10 cellular contexts compared by ENCODE assay signal in the genomic region with DNA sequence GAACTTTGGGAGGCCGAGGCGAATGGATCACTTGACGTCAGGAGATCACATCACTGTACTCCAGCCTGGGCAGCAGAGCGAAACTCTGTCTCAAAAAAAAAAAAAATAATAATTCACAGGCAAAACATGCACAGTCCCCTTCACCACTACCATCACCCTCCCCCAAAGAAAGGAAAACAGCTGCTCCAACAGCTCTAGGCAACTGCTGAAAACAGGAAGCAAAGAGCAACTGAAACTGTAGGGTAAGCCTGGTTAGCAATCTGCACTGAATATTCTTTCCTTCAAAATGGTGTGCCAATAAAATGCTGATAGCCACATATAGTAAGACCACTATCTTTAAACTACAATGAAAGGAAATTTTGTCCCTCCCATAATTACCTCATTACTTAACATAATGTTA. TPM values are rescaled to one million over a fixed set of nuclear protein-coding genes. Genes with fewer than 3 reads are reported as not detected.
DNase-seq lines count a peak whose midpoint lies in the region; ATAC-seq, FAIRE-seq and TF ChIP-seq lines count a peak whose summit lies in the region.
"Had no signal": no experiment of that assay in that cellular context is flagged by ENCODE, and none has a peak within 500 bp of the region (broad histone marks: within the 10 kb centered on the region; RNA-seq: fewer than 3 reads in every experiment).

No MANE protein-coding gene starts in this region.

- H3K4me2 ChIP-seq in OCI-LY1 (ENCODE audit: low read length) = peak overlapping the region; percentile 59

- no peaks in the 10 kb centered on the region for H3K27me3 Mint-ChIP-seq in endodermal cell (ENCODE audit: insufficient read depth)

- H3K9me3 ChIP-seq in OCI-LY1 (ENCODE audit: low read length) (no peaks in the 10 kb centered on the region), esophagus squamous epithelium (no peaks in the 10 kb centered on the region), endodermal cell (ENCODE audit: control insufficient read depth, low read length) (no peaks in the 10 kb centered on the region)
- H3K9me3 ChIP-seq: prostate gland had no signal

- peak overlapping the region; percentile 46; the same call in 1 of the 2 replicates for H3K9ac ChIP-seq in OCI-LY1 (ENCODE audit: low read length)
- H3K9ac ChIP-seq in endodermal cell (ENCODE audit: extremely low read depth, low read length, poor library complexity, severe bottlenecking) = no peak overlapping the region

- H3K27me3 ChIP-seq in OCI-LY1 (ENCODE audit: insufficient read depth, low read length) (no peaks in the 10 kb centered on the region), esophagus squamous epithelium (no peaks in the 10 kb centered on the region), endodermal cell (ENCODE audit: control insufficient read depth, insufficient read depth, low read length, poor library complexity, severe bottlenecking) (no peaks in the 10 kb centered on the region)

- H3K36me3 ChIP-seq in OCI-LY1 (ENCODE audit: insufficient read depth, low read length) = peaks cover 31% of the 10 kb centered on the region
- peaks cover 0 to 55% (median 0%) of the 10 kb centered on the region in 3 donors for H3K36me3 ChIP-seq in esophagus squamous epithelium
- H3K36me3 ChIP-seq in endodermal cell (ENCODE audit: control insufficient read depth, insufficient read depth, low read length) = peaks cover 69% of the 10 kb centered on the region

- H3K9me2 ChIP-seq in OCI-LY1 (ENCODE audit: low read depth, low read length) = no peaks in the 10 kb centered on the region

- FAIRE-seq in GM12891 (lab: Jason Lieb, UNC) = peak; percentile 84

- H3F3A ChIP-seq in OCI-LY1 (ENCODE audit: insufficient read depth, low read length) = no peaks in the 10 kb centered on the region

- H3K4me3 Mint-ChIP-seq in endodermal cell = no peak overlapping the region

- 82 to 93% methylated on average over 4 of the region's 4 CpGs for WGBS in esophagus squamous epithelium, 2 donors
- 98 to 100% methylated on average over 1 to 4 of the region's 4 CpGs for WGBS in endodermal cell (ENCODE audit: insufficient coverage in 1 of 2, insufficient read length in 1 of 2), 2 experiments

- H2AFZ ChIP-seq in OCI-LY1 (ENCODE audit: low read length) = no peak overlapping the region

- no peak overlapping the region for H3K27ac Mint-ChIP-seq in endodermal cell

- ATAC-seq in HG02678 (IDR thresholded peaks at IDR 0.05; ENCODE audit: unreplicated experiment) = peak; percentile 76
- ATAC-seq in left colon = peak; percentile 81

- no peaks in the 10 kb centered on the region for H3K9me3 Mint-ChIP-seq in endodermal cell

- H3K4me1 ChIP-seq in OCI-LY1 (ENCODE audit: insufficient read depth, low read length, severe bottlenecking) = peaks cover 92% of the 10 kb centered on the region
- peaks cover 5 to 53% (median 33%) of the 10 kb centered on the region in 3 donors for H3K4me1 ChIP-seq in esophagus squamous epithelium
- H3K4me1 ChIP-seq in endodermal cell (ENCODE audit: control insufficient read depth, insufficient read depth, low read length) = no peaks in the 10 kb centered on the region

- H3K4me1 Mint-ChIP-seq in endodermal cell = peaks cover 19% of the 10 kb centered on the region

- peaks cover 68% of the 10 kb centered on the region for H3K79me2 ChIP-seq in OCI-LY1 (ENCODE audit: insufficient read depth, low read length)

- peak overlapping the region; percentile 41 for H3K4me3 ChIP-seq in OCI-LY1 (ENCODE audit: low read depth, low read length, poor library complexity, severe bottlenecking)
- no peak overlapping the region for H3K4me3 ChIP-seq in esophagus squamous epithelium
- H3K4me3 ChIP-seq in endodermal cell (ENCODE audit: low read length) = no peak overlapping the region
- H3K4me3 ChIP-seq: prostate gland had no signal

- TF ChIP-seq CTCF in OCI-LY1 (IDR thresholded peaks at IDR 0.05; ENCODE audit: low read length) (no peak), esophagus squamous epithelium (IDR thresholded peaks at IDR 0.05) (no peak), endodermal cell (conservative IDR thresholded peaks at IDR 0.05) (no peak)

- DNase-seq in GM12891 (ENCODE audit: insufficient read length, low spot score) (no peak), left colon (no peak), esophagus squamous epithelium (lab: John Stamatoyannopoulos, UW) (no peak), activated gamma-delta T cell (lab: John Stamatoyannopoulos, UW) (no peak), endodermal cell (no peak)
- no peak for DNase-seq in stimulated activated CD4-positive, alpha-beta T cell treated with anti-CD3 and anti-CD28 coated beads, Interleukin-4, amount 100 ng/mL, for 4 hours
- DNase-seq: SW 1271 had no signal

- intact Hi-C loops in left colon (cut with DNase I, micrococcal nuclease) = no loop called here
- intact Hi-C loops in esophagus squamous epithelium (cut with DNase I) = no loop called here

- no peak for TF ChIP-seq POLR2A in GM12891 (IDR thresholded peaks at IDR 0.05; ENCODE audit: low read depth, low read length)
- TF ChIP-seq POLR2A in esophagus squamous epithelium (IDR thresholded peaks at IDR 0.05) = no peak

- H3K27ac ChIP-seq in OCI-LY1 (ENCODE audit: low read depth, low read length, poor library complexity, severe bottlenecking) (peak overlapping the region; percentile 98), esophagus squamous epithelium (peak overlapping the region in 1 of 4 donors; percentile 38), endodermal cell (ENCODE audit: low read depth, low read length) (no peak overlapping the region)
- H3K27ac ChIP-seq: prostate gland had no signal

- H3K36me3 Mint-ChIP-seq in endodermal cell (ENCODE audit: low read depth) = peaks cover 45% of the 10 kb centered on the region

- no peaks in the 10 kb centered on the region for H4K20me1 ChIP-seq in OCI-LY1 (ENCODE audit: insufficient read depth, low read length)

TF ChIP-seq in GM12891, 5 proteins besides CTCF, POLR2A, EP300 and RAD21:
- TF ChIP-seq SPI1 (IDR thresholded peaks at IDR 0.05; ENCODE audit: low read depth, low read length) = 0 out of 2 replicates have a peak, but pooled peaks have one; percentile 8
- no peak for TF ChIP-seq POLR2AphosphoS5 (IDR thresholded peaks at IDR 0.05; ENCODE audit: low read depth, low read length)
- TF ChIP-seq TAF1 (IDR thresholded peaks at IDR 0.05; ENCODE audit: low read depth, low read length) = no peak
- TF ChIP-seq POU2F2 (IDR thresholded peaks at IDR 0.05; ENCODE audit: low read depth, low read length) = no peak
- no peak for TF ChIP-seq PAX5 (IDR thresholded peaks at IDR 0.05; ENCODE audit: insufficient read depth, low read length, severe bottlenecking)

RNA-seq across cellular contexts. Expression of a gene that starts 11.8 kb away (rescaled TPM):
- 28.2 TPM for polyA plus RNA-seq in GM12891 (2012; ENCODE audit: low read depth, missing spikeins)
- total RNA-seq in left colon = 10 to 100 TPM; 87.2 to 99.3 TPM
- 10 to 100 TPM; 91.2 to 98.3 (median 92.5) TPM for total RNA-seq in esophagus squamous epithelium
- total RNA-seq in endodermal cell = 100 to 1,000 TPM; 122 to 148 TPM
- 61.6 TPM for polyA plus RNA-seq in endodermal cell (2013, experiment 1 of 2)
- 58.6 TPM for polyA plus RNA-seq in endodermal cell (2013, experiment 2 of 2)
